ENCODE assay signal across 8 cellular contexts in the genomic region with DNA sequence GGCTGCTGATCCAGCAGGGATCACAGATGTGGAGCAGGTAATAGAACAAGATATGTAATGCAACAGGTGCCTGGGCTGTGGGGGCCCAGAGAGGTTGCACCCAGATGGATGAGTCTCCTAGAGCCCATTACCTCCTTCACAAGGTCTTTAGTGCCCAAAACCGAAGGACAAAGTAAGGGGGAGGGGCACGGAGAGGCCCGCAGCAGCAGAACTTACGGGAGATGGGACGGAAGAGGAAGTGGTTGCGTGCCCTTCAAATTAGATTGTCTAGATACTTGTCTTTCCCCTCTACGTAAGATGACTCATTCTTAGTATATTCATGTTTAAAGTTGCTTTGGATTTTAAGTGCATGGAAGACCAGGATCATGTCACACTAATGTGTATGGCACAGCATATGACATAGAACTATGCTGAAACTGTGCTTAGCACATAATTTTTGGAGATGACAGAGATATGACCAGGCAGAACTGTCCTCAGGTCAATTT. TPM values are rescaled to one million over a fixed set of nuclear protein-coding genes. Genes with fewer than 3 reads are reported as not detected.
DNase-seq lines count a peak whose midpoint lies in the region; ATAC-seq and TF ChIP-seq lines count a peak whose summit lies in the region.

No MANE protein-coding gene starts in this region.

- peak overlapping the region; percentile 77 for H2AFZ ChIP-seq in neuronal stem cell (ENCODE audit: low read length)

- H3K27me3 ChIP-seq in neuronal stem cell (ENCODE audit: control insufficient read depth in 3 of 3, insufficient read depth in 3 of 3, low read depth in 1 of 3, low read length in 3 of 3), result no peaks in the 10 kb centered on the region

- H3K4me3 ChIP-seq in astrocyte of the spinal cord (ENCODE audit: low read depth, low read length), result no peak overlapping the region
- no peak overlapping the region for H3K4me3 ChIP-seq in neuronal stem cell (ENCODE audit: low read length in 2 of 2)

- H2AK5ac ChIP-seq in neuronal stem cell (ENCODE audit: low read depth, low read length), result no peak overlapping the region

- no peak overlapping the region for H3K4me2 ChIP-seq in neuronal stem cell (ENCODE audit: insufficient read depth, low read length, poor library complexity, severe bottlenecking)

- DNase-seq in T-helper 22 cell (ENCODE audit: low read depth) (peak; percentile 67), astrocyte of the spinal cord (ENCODE audit: low read depth, low spot score) (peak; percentile 40), neuronal stem cell (ENCODE audit: low spot score) (no peak), caudate nucleus (lab: John Stamatoyannopoulos, UW) (no peak), DMS79 treated with DMSO at 0.1 percent for 48 hours (lab: John Stamatoyannopoulos, UW) (no peak), NCI-H524 (lab: John Stamatoyannopoulos, UW) (no peak)

- no peak overlapping the region for H3K18ac ChIP-seq in neuronal stem cell (ENCODE audit: low read length)

- H2BK5ac ChIP-seq in neuronal stem cell (ENCODE audit: low read length), result no peak overlapping the region

- no peak overlapping the region for H4K8ac ChIP-seq in neuronal stem cell (ENCODE audit: low read depth, low read length)

- H3K4me1 ChIP-seq in neuronal stem cell (ENCODE audit: control insufficient read depth in 2 of 2, insufficient read depth in 1 of 2, low read depth in 1 of 2, low read length in 2 of 2), result peaks cover 2 to 3% of the 10 kb centered on the region in 2 donors

- ATAC-seq in GM19397 (IDR thresholded peaks at IDR 0.05; ENCODE audit: unreplicated experiment) (peak; percentile 58), HG03378 (IDR thresholded peaks at IDR 0.05; ENCODE audit: unreplicated experiment) (peak; percentile 43)

- H3K27ac ChIP-seq in neuronal stem cell (replicated peaks; ENCODE audit: low read length), result no peak overlapping the region
- H3K27ac ChIP-seq in caudate nucleus (ENCODE audit: low read depth, low read length), result no peak overlapping the region

- H3K4ac ChIP-seq in neuronal stem cell (ENCODE audit: low read length), result no peak overlapping the region

- TF ChIP-seq CTCF in astrocyte of the spinal cord (IDR thresholded peaks at IDR 0.05; ENCODE audit: low read depth, low read length), result no peak

- H2BK12ac ChIP-seq in neuronal stem cell (ENCODE audit: low read length), result no peak overlapping the region

- H3K36me3 ChIP-seq in neuronal stem cell (replicated peaks in 1 of 2; ENCODE audit: control insufficient read depth in 2 of 2, insufficient read depth in 2 of 2, low read length in 2 of 2), result no peaks in the 10 kb centered on the region

- no peak overlapping the region for H3K14ac ChIP-seq in neuronal stem cell (ENCODE audit: low read length)

- no peak overlapping the region for H3K23ac ChIP-seq in neuronal stem cell (ENCODE audit: low read depth, low read length, poor library complexity)

- H2BK15ac ChIP-seq in neuronal stem cell (ENCODE audit: low read length), result no peak overlapping the region

- WGBS in neuronal stem cell (ENCODE audit: extremely low coverage in 2 of 2, insufficient read length in 2 of 2, insufficient replicate concordance in 1 of 2), 2 donors, result no CpG with 5 or more reads among the region's 7 CpGs

- no peak overlapping the region for H2BK120ac ChIP-seq in neuronal stem cell (ENCODE audit: low read depth, low read length)

- no peaks in the 10 kb centered on the region for H3K79me1 ChIP-seq in neuronal stem cell (ENCODE audit: low read depth, low read length)

- H4K91ac ChIP-seq in neuronal stem cell (ENCODE audit: low read depth, low read length, poor library complexity), result no peak overlapping the region

- no peaks in the 10 kb centered on the region for H3K9me3 ChIP-seq in neuronal stem cell (replicated peaks in 1 of 2; ENCODE audit: control insufficient read depth in 2 of 2, insufficient read depth in 1 of 2, low read depth in 1 of 2, low read length in 2 of 2)

- no peak overlapping the region for H3K9ac ChIP-seq in neuronal stem cell (ENCODE audit: low read depth, low read length, poor library complexity)

- in situ Hi-C loops in astrocyte of the spinal cord (cut with HindIII; ENCODE audit: low sequenced_read_pairs), result no loop called here

RNA-seq across cellular contexts. Expression of a gene that starts 5.7 kb away (rescaled TPM):
- 48.9 TPM for polyA plus RNA-seq in neuronal stem cell (2013, experiment 1 of 2)
- 50.3 TPM for polyA plus RNA-seq in neuronal stem cell (2013, experiment 2 of 2)

RNA-seq across cellular contexts. Expression of a gene that starts 12.7 kb away (rescaled TPM):
- polyA plus RNA-seq in neuronal stem cell (2013, experiment 1 of 2), result 17.6 TPM
- polyA plus RNA-seq in neuronal stem cell (2013, experiment 2 of 2), result 16.8 TPM

Comparison
In these comparisons a context has a peak if more than half of its experiments do, and no peak if none do; other contexts are left out.
1. DNase-seq: peak in T-helper 22 cell (single experiment) and astrocyte of the spinal cord (single experiment); none in neuronal stem cell (single experiment), caudate nucleus (0 of 61), DMS79 treated with DMSO at 0.1 percent for 48 hours (single experiment) and NCI-H524 (0 of 2).